9 cellular contexts compared by ENCODE assay signal in the genomic region with DNA sequence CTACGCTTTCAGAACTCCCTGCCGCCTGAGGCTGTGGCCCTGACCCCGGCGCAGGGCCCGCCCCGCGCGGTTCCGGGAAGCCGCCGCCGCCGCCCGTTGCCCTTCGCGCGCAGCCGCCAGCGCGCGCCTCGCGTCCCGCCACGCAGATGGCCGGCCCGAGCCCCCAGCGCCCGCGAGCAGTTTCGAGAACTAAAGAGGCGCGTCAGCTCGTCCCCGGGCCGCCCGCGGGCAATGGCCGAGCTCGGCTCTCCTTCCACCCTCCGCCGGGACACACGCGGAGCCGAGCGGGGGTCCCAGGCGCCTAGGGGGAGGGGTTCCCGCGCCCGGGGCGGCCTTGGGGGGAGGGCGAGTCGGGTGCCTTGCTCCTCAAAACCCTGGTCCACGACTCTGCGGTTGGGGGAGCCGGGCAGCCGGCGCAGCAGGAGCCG. TPM values are rescaled to one million over a fixed set of nuclear protein-coding genes. Genes with fewer than 3 reads are reported as not detected.
DNase-seq lines count a peak whose midpoint lies in the region; ATAC-seq and TF ChIP-seq lines count a peak whose summit lies in the region.
"Had no signal": no experiment of that assay in that cellular context is flagged by ENCODE, and none has a peak within 500 bp of the region (broad histone marks: within the 10 kb centered on the region; RNA-seq: fewer than 3 reads in every experiment).

No MANE protein-coding gene starts in this region.

- peaks cover 50% of the 10 kb centered on the region for H3F3A ChIP-seq in DOHH2 (ENCODE audit: control insufficient read depth, insufficient read depth)

- peaks cover 3% of the 10 kb centered on the region for H3K27me3 Mint-ChIP-seq in activated naive CD8-positive, alpha-beta T cell treated with anti-CD3 and anti-CD28 coated beads for 36 hours

- H3K27me3 ChIP-seq in DOHH2 (ENCODE audit: control insufficient read depth, low read length) (no peaks in the 10 kb centered on the region), heart right ventricle (no peaks in the 10 kb centered on the region)

- intact Hi-C loops in heart right ventricle (cut with DNase I) = loop anchor here in 2 of 10 donors (1.0 to 5.0 kb wide), 2 partner anchors 10 to 1590 kb away; no protein-coding TSS in a partner anchor
- intact Hi-C loops in posterior cingulate gyrus (cut with DNase I) = no loop called here

- H3K36me3 Mint-ChIP-seq in activated naive CD8-positive, alpha-beta T cell treated with anti-CD3 and anti-CD28 coated beads for 36 hours = peaks cover 61% of the 10 kb centered on the region

- H3K36me3 ChIP-seq in DOHH2 (ENCODE audit: control insufficient read depth, low read length) (peaks cover 66% of the 10 kb centered on the region), heart right ventricle (peaks cover 0 to 18% (median 0%) of the 10 kb centered on the region in 9 donors)

- H3K4me1 Mint-ChIP-seq in activated naive CD8-positive, alpha-beta T cell treated with anti-CD3 and anti-CD28 coated beads for 36 hours = peaks cover 39% of the 10 kb centered on the region

- H3K27ac ChIP-seq in DOHH2 (ENCODE audit: low read depth, low read length) (peak overlapping the region; percentile 95), heart right ventricle (peak overlapping the region; percentile 96 to 100 (median 98))

- ATAC-seq in HG02623 (IDR thresholded peaks at IDR 0.05; ENCODE audit: unreplicated experiment) (peak; percentile 24), heart right ventricle (peak in 6 of 8 donors; percentile 20 to 46 (median 30)), GM19452 (IDR thresholded peaks at IDR 0.05; ENCODE audit: unreplicated experiment) (no peak)

- H3K4me3 ChIP-seq in DOHH2 (ENCODE audit: low read length) (peak overlapping the region; percentile 85), heart right ventricle (peak overlapping the region; percentile 52 to 93 (median 83))

- no peaks in the 10 kb centered on the region for H3K9me2 ChIP-seq in DOHH2 (replicated peaks; ENCODE audit: control insufficient read depth, low read length)

- no peaks in the 10 kb centered on the region for H3K9me3 Mint-ChIP-seq in activated naive CD8-positive, alpha-beta T cell treated with anti-CD3 and anti-CD28 coated beads for 36 hours

- H3K4me1 ChIP-seq in DOHH2 (ENCODE audit: control insufficient read depth, low read length) (peaks cover 45% of the 10 kb centered on the region), heart right ventricle (peaks cover 2 to 64% (median 51%) of the 10 kb centered on the region in 9 donors)

- peak overlapping the region; percentile 94 for H3K4me3 Mint-ChIP-seq in activated naive CD8-positive, alpha-beta T cell treated with anti-CD3 and anti-CD28 coated beads for 36 hours

- H3K9me3 ChIP-seq in DOHH2 (ENCODE audit: control insufficient read depth, insufficient read depth, low read length) (no peaks in the 10 kb centered on the region), heart right ventricle (no peaks in the 10 kb centered on the region)

- TF ChIP-seq CTCF in DOHH2 (IDR thresholded peaks at IDR 0.05; ENCODE audit: low read depth, low read length, poor library complexity, severe bottlenecking) = no peak
- TF ChIP-seq CTCF in heart right ventricle (IDR thresholded peaks at IDR 0.05) = no peak

- peaks cover 81% of the 10 kb centered on the region for H3K79me2 ChIP-seq in DOHH2 (ENCODE audit: control insufficient read depth, low read length)

- 0 to 1% methylated on average over 59 of the region's 59 CpGs for WGBS in heart right ventricle, 2 donors

- H4K20me1 ChIP-seq in DOHH2 (ENCODE audit: control insufficient read depth, insufficient read depth, low read depth, low read length) = peaks cover 24% of the 10 kb centered on the region

- peak overlapping the region; percentile 88 for H3K4me2 ChIP-seq in DOHH2 (ENCODE audit: low read length)

- peak; percentile 55 for DNase-seq in RPMI8226
- DNase-seq in activated naive CD8-positive, alpha-beta T cell treated with anti-CD3 and anti-CD28 coated beads for 36 hours = peak; percentile 66
- peak; percentile 50 to 67 for DNase-seq in heart right ventricle
- peak in 9 of 10 donors; percentile 19 to 92 (median 29) for DNase-seq in posterior cingulate gyrus
- no peak for DNase-seq in COLO829 (ENCODE audit: low spot score)

- H3K27ac Mint-ChIP-seq in activated naive CD8-positive, alpha-beta T cell treated with anti-CD3 and anti-CD28 coated beads for 36 hours = peak overlapping the region; percentile 99

RNA-seq across cellular contexts. Expression of a gene that starts 1.8 kb away (rescaled TPM):
- 100 to 1,000 TPM; 530 to 544 TPM for total RNA-seq in activated naive CD8-positive, alpha-beta T cell treated with anti-CD3 and anti-CD28 coated beads for 36 hours
- 100 to 1,000 TPM in 2 of 10 donors, 10 to 100 TPM in 8; 54.7 to 113 (median 75.2) TPM for total RNA-seq in heart right ventricle
- 10 to 100 TPM; 26.4 to 77.5 TPM for polyA plus RNA-seq in heart right ventricle

RNA-seq across cellular contexts. Expression of a gene that starts 29.7 kb away (rescaled TPM):
- total RNA-seq in activated naive CD8-positive, alpha-beta T cell treated with anti-CD3 and anti-CD28 coated beads for 36 hours = 1 to 10 TPM; 2.4 to 2.9 TPM
- 1 to 10 TPM; 1.6 to 4.2 (median 2.4) TPM for total RNA-seq in heart right ventricle
- 1 to 10 TPM; 3.3 to 4.3 TPM for polyA plus RNA-seq in heart right ventricle

RNA-seq across cellular contexts. Expression of a gene that starts 35.7 kb away (rescaled TPM):
- total RNA-seq in activated naive CD8-positive, alpha-beta T cell treated with anti-CD3 and anti-CD28 coated beads for 36 hours = not detected
- total RNA-seq in heart right ventricle = 1 to 10 TPM in 1 of 10 donors, under 1 TPM in 1, not detected in 8; 0.42 to 1.5 TPM
- not detected for polyA plus RNA-seq in heart right ventricle
- total RNA-seq: T-helper 1 cell treated with Interleukin-12 subunit alpha and Interleukin-12 subunit beta and Interleukin-4 antibody, amounts not matched to agents 30 ng/mL and 1 ng/mL, for 36 hours had no signal

Comparison
In these comparisons a context has a peak if more than half of its experiments do, and no peak if none do; other contexts are left out.
1. RNA of a gene that starts 1.8 kb away (total RNA-seq): 530 to 544 TPM in activated naive CD8-positive, alpha-beta T cell treated with anti-CD3 and anti-CD28 coated beads for 36 hours; 54.7 to 113 TPM in heart right ventricle; every median in the first group is over 4 times any median in the second.